8 cellular contexts compared by ENCODE assay signal in genomic region chr3:133384331-133385027, GRCh38. TPM values are rescaled to one million over a fixed set of nuclear protein-coding genes. Genes with fewer than 3 reads are reported as not detected.
A peak's percentile ranks its signal among the peaks of the same experiment; 100 is the strongest.
DNase-seq lines count a peak whose midpoint lies in the region; ATAC-seq and TF ChIP-seq lines count a peak whose summit lies in the region.

No MANE protein-coding gene starts in this region.

- no CpG with 5 or more reads among the region's 13 CpGs for WGBS in neuronal stem cell (ENCODE audit: extremely low coverage in 2 of 2, insufficient read length in 2 of 2, insufficient replicate concordance in 1 of 2), 2 donors

- no peak overlapping the region for H4K91ac ChIP-seq in neuronal stem cell (ENCODE audit: low read depth, low read length, poor library complexity)

- peaks cover 0 to 1% of the 10 kb centered on the region in 2 donors for H3K4me1 ChIP-seq in neuronal stem cell (ENCODE audit: control insufficient read depth in 2 of 2, insufficient read depth in 1 of 2, low read depth in 1 of 2, low read length in 2 of 2)

- no peak overlapping the region for H3K14ac ChIP-seq in neuronal stem cell (ENCODE audit: low read length)

- no peaks in the 10 kb centered on the region for H3K9me3 ChIP-seq in neuronal stem cell (replicated peaks in 1 of 2; ENCODE audit: control insufficient read depth in 2 of 2, insufficient read depth in 1 of 2, low read depth in 1 of 2, low read length in 2 of 2)

- no peak overlapping the region for H3K23ac ChIP-seq in neuronal stem cell (ENCODE audit: low read depth, low read length, poor library complexity)

- peak; percentile 66 for TF ChIP-seq CTCF in fibroblast of the aortic adventitia (IDR thresholded peaks at IDR 0.05; ENCODE audit: insufficient read depth, low read length)

- H4K8ac ChIP-seq in neuronal stem cell (ENCODE audit: low read depth, low read length), result no peak overlapping the region

- no peak overlapping the region for H2BK12ac ChIP-seq in neuronal stem cell (ENCODE audit: low read length)

- peak; percentile 62 for DNase-seq in activated CD4-positive, alpha-beta T cell treated with anti-CD3 and anti-CD28 coated beads for 48 hours
- DNase-seq in activated CD4-positive, alpha-beta T cell treated with anti-CD3 and anti-CD28 coated beads, Interleukin-2, amount 50 U/mL, for 1 hour, result no peak
- DNase-seq in NCI-H187 (lab: John Stamatoyannopoulos, UW), result peak; percentile 17 to 46
- peak; percentile 57 for DNase-seq in UCSD-AML1 (lab: John Stamatoyannopoulos, UW; ENCODE audit: unreplicated experiment)
- peak; percentile 51 for DNase-seq in fibroblast of the aortic adventitia (ENCODE audit: low read depth)
- peak; percentile 67 for DNase-seq in neuronal stem cell (ENCODE audit: low spot score)

- no peaks in the 10 kb centered on the region for H3K36me3 ChIP-seq in neuronal stem cell (replicated peaks in 1 of 2; ENCODE audit: control insufficient read depth in 2 of 2, insufficient read depth in 2 of 2, low read length in 2 of 2)

- ATAC-seq in HG02798 (IDR thresholded peaks at IDR 0.05; ENCODE audit: poor library complexity, unreplicated experiment) (peak; percentile 74), HG03571 (IDR thresholded peaks at IDR 0.05; ENCODE audit: unreplicated experiment) (no peak)

- no peaks in the 10 kb centered on the region for H3K79me1 ChIP-seq in neuronal stem cell (ENCODE audit: low read depth, low read length)

- no peak overlapping the region for H3K4ac ChIP-seq in neuronal stem cell (ENCODE audit: low read length)

- no peak overlapping the region for H2BK120ac ChIP-seq in neuronal stem cell (ENCODE audit: low read depth, low read length)

- H3K9ac ChIP-seq in neuronal stem cell (ENCODE audit: low read depth, low read length, poor library complexity), result no peak overlapping the region

- H2BK15ac ChIP-seq in neuronal stem cell (ENCODE audit: low read length), result no peak overlapping the region

- peak overlapping the region; percentile 5 for H3K18ac ChIP-seq in neuronal stem cell (ENCODE audit: low read length)

- H3K27me3 ChIP-seq in neuronal stem cell (ENCODE audit: control insufficient read depth in 3 of 3, insufficient read depth in 3 of 3, low read depth in 1 of 3, low read length in 3 of 3), result peaks cover 0 to 4% (median 0%) of the 10 kb centered on the region in 3 experiments

- no peak overlapping the region for H2AFZ ChIP-seq in neuronal stem cell (ENCODE audit: low read length)

- H3K4me3 ChIP-seq in fibroblast of the aortic adventitia (ENCODE audit: low read depth, low read length), result no peak overlapping the region
- no peak overlapping the region for H3K4me3 ChIP-seq in neuronal stem cell (ENCODE audit: low read length in 2 of 2)

- no peak overlapping the region for H3K27ac ChIP-seq in neuronal stem cell (replicated peaks; ENCODE audit: low read length)

- H2BK5ac ChIP-seq in neuronal stem cell (ENCODE audit: low read length), result no peak overlapping the region

- no peak overlapping the region for H3K4me2 ChIP-seq in neuronal stem cell (ENCODE audit: insufficient read depth, low read length, poor library complexity, severe bottlenecking)

- H2AK5ac ChIP-seq in neuronal stem cell (ENCODE audit: low read depth, low read length), result no peak overlapping the region

RNA-seq across cellular contexts. Expression of gene BFSP2, which starts 15.4 kb away (rescaled TPM):
- not detected in 2 replicates for total RNA-seq in fibroblast of the aortic adventitia (ENCODE audit: low replicate concordance)
- 0.13 TPM for polyA plus RNA-seq in neuronal stem cell (2013, experiment 1 of 2)
- polyA plus RNA-seq in neuronal stem cell (2013, experiment 2 of 2), result 0.24 TPM
